In the genomic region with DNA sequence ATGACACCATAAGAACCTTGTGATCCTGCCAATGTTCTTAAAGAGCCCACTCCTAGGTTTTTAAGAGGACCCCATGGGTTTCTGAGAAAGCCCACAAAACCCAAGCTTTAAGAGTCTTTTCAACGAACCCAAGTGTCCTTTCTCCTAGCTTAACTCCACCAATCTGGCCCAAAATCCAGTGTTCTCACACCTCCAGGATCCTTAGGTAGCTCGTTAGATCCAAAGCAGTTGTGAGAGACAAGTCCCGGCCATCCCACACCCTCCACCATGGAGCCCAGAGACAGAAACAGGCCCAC, we compare ENCODE assay signal across 8 cellular contexts. TPM values are rescaled to one million over a fixed set of nuclear protein-coding genes. Genes with fewer than 3 reads are reported as not detected.
DNase-seq lines count a peak whose midpoint lies in the region; ATAC-seq and TF ChIP-seq lines count a peak whose summit lies in the region.

No MANE protein-coding gene starts in this region.

- H3K4me3 ChIP-seq in left ventricle myocardium inferior (peak overlapping the region; percentile 91), astrocyte of the cerebellum (ENCODE audit: low read depth, low read length) (peak overlapping the region; percentile 75), mucosa of stomach (ENCODE audit: low read length) (peak overlapping the region; percentile 91), uterus (peak overlapping the region in 1 of 2 donors; percentile 93)

- intact Hi-C loops in left ventricle myocardium inferior (cut with micrococcal nuclease) (no loop called here), cardiac septum (cut with DNase I) (loop anchor here (2.0 to 5.0 kb wide), 2 partner anchors 14 to 43 kb away; a partner anchor contains a TSS), uterus (cut with DNase I; ENCODE audit: low total_unique reads) (no loop called here)

- peaks cover 54% of the 10 kb centered on the region for H3K36me3 ChIP-seq in left ventricle myocardium inferior
- H3K36me3 ChIP-seq in mucosa of stomach (ENCODE audit: control insufficient read depth, insufficient read depth, low read length) = peaks cover 9% of the 10 kb centered on the region
- no peaks in the 10 kb centered on the region for H3K36me3 ChIP-seq in uterus

- peak overlapping the region; percentile 92 for H3K9ac ChIP-seq in mucosa of stomach (ENCODE audit: low read length)

- TF ChIP-seq CTCF in left ventricle myocardium inferior (IDR thresholded peaks at IDR 0.05; ENCODE audit: borderline replicate concordance) (no peak), astrocyte of the cerebellum (IDR thresholded peaks at IDR 0.05; ENCODE audit: low read depth, low read length, missing control alignments) (no peak), uterus (IDR thresholded peaks at IDR 0.05) (no peak)

- no peak for TF ChIP-seq POLR2A in uterus (IDR thresholded peaks at IDR 0.05)

- H3K27ac ChIP-seq in left ventricle myocardium inferior (replicated peaks) = peak overlapping the region; percentile 99
- H3K27ac ChIP-seq in uterus = peak overlapping the region; percentile 94 to 98

- no peak for DNase-seq in left ventricle myocardium inferior
- DNase-seq in cardiac septum (ENCODE audit: low spot score) = no peak
- no peak for DNase-seq in astrocyte of the cerebellum (ENCODE audit: low read depth)
- no peak for DNase-seq in uterus
- no peak for DNase-seq in CD1c-positive myeloid dendritic cell (ENCODE audit: extremely low spot score)

- H3K9me3 ChIP-seq in left ventricle myocardium inferior (replicated peaks) (no peaks in the 10 kb centered on the region), mucosa of stomach (ENCODE audit: control insufficient read depth, low read length) (no peaks in the 10 kb centered on the region), uterus (no peaks in the 10 kb centered on the region)

- ATAC-seq in HG03521 (IDR thresholded peaks at IDR 0.05; ENCODE audit: unreplicated experiment) (no peak), HG03280 (IDR thresholded peaks at IDR 0.05; ENCODE audit: unreplicated experiment) (no peak)

- H3K27me3 ChIP-seq in left ventricle myocardium inferior (ENCODE audit: low read depth) = no peaks in the 10 kb centered on the region
- no peaks in the 10 kb centered on the region for H3K27me3 ChIP-seq in mucosa of stomach (ENCODE audit: control insufficient read depth, insufficient read depth, low read length)
- H3K27me3 ChIP-seq in uterus = no peaks in the 10 kb centered on the region

- in situ Hi-C loops in astrocyte of the cerebellum (cut with HindIII; ENCODE audit: low sequenced_read_pairs) = no loop called here

- H3K4me1 ChIP-seq in left ventricle myocardium inferior = peaks cover 43% of the 10 kb centered on the region
- H3K4me1 ChIP-seq in mucosa of stomach (ENCODE audit: control insufficient read depth, insufficient read depth, low read length) = peaks cover 19% of the 10 kb centered on the region
- H3K4me1 ChIP-seq in uterus = peaks cover 6 to 10% of the 10 kb centered on the region in 2 donors

RNA-seq across cellular contexts. Expression of a gene that starts 1.7 kb away (rescaled TPM):
- 44.6 TPM for total RNA-seq in left ventricle myocardium inferior
- 42.7 TPM for total RNA-seq in cardiac septum
- total RNA-seq in uterus = 10 to 100 TPM in 3 of 4 donors, 1 to 10 TPM in 1; 5.6 to 94.9 (median 30.1) TPM

RNA-seq across cellular contexts. Expression of a gene that starts 13.6 kb away (rescaled TPM):
- 19.7 TPM for total RNA-seq in left ventricle myocardium inferior
- 20.6 TPM for total RNA-seq in cardiac septum
- 10 to 100 TPM in 2 of 4 donors, 1 to 10 TPM in 2; 5.9 to 57.2 (median 15.5) TPM for total RNA-seq in uterus

RNA-seq across cellular contexts. Expression of a gene that starts 18.6 kb away (rescaled TPM):
- 39.8 TPM for total RNA-seq in left ventricle myocardium inferior
- 40.2 TPM for total RNA-seq in cardiac septum
- total RNA-seq in uterus = 10 to 100 TPM; 66.3 to 96.2 (median 83.6) TPM

RNA-seq across cellular contexts. Expression of a gene that starts 22.0 kb away (rescaled TPM):
- total RNA-seq in left ventricle myocardium inferior (35.4 TPM), cardiac septum (45.7 TPM), uterus (10 to 100 TPM in 3 of 4 donors, 1 to 10 TPM in 1; 7.1 to 79.0 (median 26.6) TPM)

RNA-seq across cellular contexts. Expression of a gene that starts 22.9 kb away (rescaled TPM):
- total RNA-seq in left ventricle myocardium inferior (4.8 TPM), cardiac septum (3.8 TPM), uterus (10 to 100 TPM in 3 of 4 donors, 1 to 10 TPM in 1; 1.8 to 16.1 (median 13.0) TPM)
